Comparison of ENCODE assay signal across 1 cellular context in genomic region chr5:135560858-135561257, GRCh38.
TF ChIP-seq lines count a peak whose summit lies in the region.

No MANE protein-coding gene starts in this region.

TF ChIP-seq in IMR-90, 13 proteins besides CTCF, POLR2A, EP300 and RAD21:
- TF ChIP-seq SMC3 (IDR thresholded peaks at IDR 0.05; ENCODE audit: low read depth, low read length): peak; percentile 66
- TF ChIP-seq, protein P1, sequence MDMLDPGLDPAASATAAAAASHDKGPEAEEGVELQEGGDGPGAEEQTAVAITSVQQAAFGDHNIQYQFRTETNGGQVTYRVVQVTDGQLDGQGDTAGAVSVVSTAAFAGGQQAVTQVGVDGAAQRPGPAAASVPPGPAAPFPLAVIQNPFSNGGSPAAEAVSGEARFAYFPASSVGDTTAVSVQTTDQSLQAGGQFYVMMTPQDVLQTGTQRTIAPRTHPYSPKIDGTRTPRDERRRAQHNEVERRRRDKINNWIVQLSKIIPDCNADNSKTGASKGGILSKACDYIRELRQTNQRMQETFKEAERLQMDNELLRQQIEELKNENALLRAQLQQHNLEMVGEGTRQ (IDR thresholded peaks at IDR 0.05; ENCODE audit: low read depth, low read length): no peak
TF ChIP-seq in IMR-90: peak in this region for 1.
